In the genomic region with DNA sequence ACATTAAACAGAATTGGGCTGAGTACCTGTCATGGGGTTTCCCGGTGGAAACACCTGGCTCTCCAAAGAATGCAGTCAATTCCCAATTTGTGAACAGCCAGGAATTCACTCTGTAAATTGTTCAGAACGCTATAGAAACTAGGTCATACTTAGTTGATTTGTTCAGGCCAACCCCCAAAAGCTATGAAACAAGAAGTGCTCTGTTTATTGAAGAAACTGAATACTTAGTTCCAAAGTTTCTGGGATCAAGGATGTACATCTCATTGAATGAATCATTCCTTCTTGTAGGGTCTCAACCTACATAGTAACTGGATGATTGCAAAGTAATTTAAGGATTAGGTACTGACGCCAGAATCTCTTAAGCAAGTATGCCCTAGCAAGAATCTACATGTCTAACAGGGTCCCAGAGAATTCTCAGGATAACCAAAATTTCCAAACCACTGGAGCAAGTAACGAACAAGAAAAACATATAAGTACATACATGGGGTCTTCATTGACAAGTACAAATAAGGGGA, we compare ENCODE assay signal across 9 cellular contexts. TPM values are rescaled to one million over a fixed set of nuclear protein-coding genes. Genes with fewer than 3 reads are reported as not detected.
DNase-seq lines count a peak whose midpoint lies in the region; TF ChIP-seq lines count a peak whose summit lies in the region.
"Had no signal": no experiment of that assay in that cellular context is flagged by ENCODE, and none has a peak within 500 bp of the region (broad histone marks: within the 10 kb centered on the region; RNA-seq: fewer than 3 reads in every experiment).

No MANE protein-coding gene starts in this region.

- no peaks in the 10 kb centered on the region for H4K20me1 ChIP-seq in OCI-LY7 (ENCODE audit: insufficient read depth, low read length)

- H3K9me2 ChIP-seq in OCI-LY7 (ENCODE audit: insufficient read depth, low read length): no peaks in the 10 kb centered on the region

- no peaks in the 10 kb centered on the region for H3K79me2 ChIP-seq in OCI-LY7 (ENCODE audit: insufficient read depth, low read depth, low read length)

- BruUV-seq in OCI-LY7 (replicated peaks; lab: Mats Ljungman, UMichigan): no TSS peak

- H3K36me3 ChIP-seq in HAP-1 (replicated peaks) (no peaks in the 10 kb centered on the region), ascending aorta (no peaks in the 10 kb centered on the region), iPS-15b (ENCODE audit: control insufficient read depth, insufficient read depth, low read length) (no peaks in the 10 kb centered on the region), spleen (no peaks in the 10 kb centered on the region), OCI-LY7 (ENCODE audit: insufficient read depth, low read length) (no peaks in the 10 kb centered on the region)
- H3K36me3 ChIP-seq: neural progenitor cell had no signal

- H3K9me3 ChIP-seq in HAP-1 (no peaks in the 10 kb centered on the region), ascending aorta (no peaks in the 10 kb centered on the region), iPS-15b (ENCODE audit: control insufficient read depth, insufficient read depth, low read length) (no peaks in the 10 kb centered on the region), spleen (peaks cover 0 to 9% (median 1%) of the 10 kb centered on the region in 8 donors), OCI-LY7 (ENCODE audit: low read length) (no peaks in the 10 kb centered on the region)

- H3K4me3 ChIP-seq in HAP-1 (peak overlapping the region; percentile 52), ascending aorta (peak overlapping the region; percentile 70 to 99), iPS-15b (ENCODE audit: low read depth, low read length) (peak overlapping the region; percentile 70), spleen (peak overlapping the region in 6 of 8 donors; percentile 54 to 81 (median 60)), OCI-LY7 (ENCODE audit: low read depth, low read length, poor library complexity, severe bottlenecking) (no peak overlapping the region)

- in situ Hi-C loops in HAP-1 (cut with MboI; ENCODE audit: low sequenced_read_pairs) (no loop called here), GM13977 (cut with MboI; ENCODE audit: low pct_unique_long_range_greater_than_20kb, low sequenced_read_pairs, unreplicated experiment) (no loop called here)

- 54 to 70% (median 65%) methylated on average over 4 of the region's 4 CpGs for WGBS in spleen, 5 donors

- H3K27ac ChIP-seq in ascending aorta (peak overlapping the region; percentile 91 to 100), spleen (peak overlapping the region in 7 of 8 donors; percentile 91 to 97 (median 93)), OCI-LY7 (ENCODE audit: low read depth, low read length, poor library complexity, severe bottlenecking) (no peak overlapping the region)
- H3K27ac ChIP-seq: neural progenitor cell had no signal

- no peak overlapping the region for H3K4me2 ChIP-seq in OCI-LY7 (ENCODE audit: low read length)

- no peak for TF ChIP-seq CTCF in ascending aorta (IDR thresholded peaks at IDR 0.05)
- no peak for TF ChIP-seq CTCF in spleen (IDR thresholded peaks at IDR 0.05 in 8 of 11, conservative IDR thresholded peaks at IDR 0.05 in 3 of 11)
- TF ChIP-seq CTCF in GM10248 (IDR thresholded peaks at IDR 0.05; ENCODE audit: control extremely low read depth, extremely low read depth, low read depth, missing control alignments): no peak
- TF ChIP-seq CTCF in OCI-LY7 (conservative IDR thresholded peaks at IDR 0.05; ENCODE audit: low read length): no peak
- TF ChIP-seq CTCF in GM13977 (IDR thresholded peaks at IDR 0.05; ENCODE audit: extremely low read depth, insufficient read depth, missing control alignments): no peak

- POLR2A ChIA-PET in GM10248 (lab: Yijun Ruan, JAX): no interaction called here
- POLR2A ChIA-PET in OCI-LY7 (lab: Charles Lee): interaction anchor here (0.7 kb wide), 1 partner anchor 12 kb away, joined by 5 read pairs; no protein-coding TSS in a partner anchor

- no peak overlapping the region for H2AFZ ChIP-seq in OCI-LY7 (ENCODE audit: low read length)
- H2AFZ ChIP-seq: neural progenitor cell had no signal

- intact Hi-C loops in ascending aorta (cut with DNase I) (no loop called here), spleen (cut with DNase I; ENCODE audit: low total_unique reads) (no loop called here), OCI-LY7 (cut with micrococcal nuclease; ENCODE audit: unreplicated experiment) (no loop called here), posterior cingulate gyrus (cut with DNase I) (no loop called here)

- H3K4me1 ChIP-seq in HAP-1: peaks cover 7% of the 10 kb centered on the region; the same call in 1 of the 2 replicates
- peaks cover 5 to 11% of the 10 kb centered on the region in 2 donors for H3K4me1 ChIP-seq in ascending aorta
- H3K4me1 ChIP-seq in iPS-15b (ENCODE audit: control insufficient read depth, insufficient read depth, low read length): peaks cover 11% of the 10 kb centered on the region
- H3K4me1 ChIP-seq in spleen: peaks cover 0 to 21% (median 13%) of the 10 kb centered on the region in 6 donors
- no peaks in the 10 kb centered on the region for H3K4me1 ChIP-seq in OCI-LY7 (ENCODE audit: insufficient read depth, low read length, poor library complexity, severe bottlenecking)
- H3K4me1 ChIP-seq: neural progenitor cell had no signal

- no peak for TF ChIP-seq POLR2A in spleen (IDR thresholded peaks at IDR 0.05)

- no peak overlapping the region for H3K9ac ChIP-seq in iPS-15b (ENCODE audit: low read depth, low read length)
- H3K9ac ChIP-seq: neural progenitor cell had no signal

- peak in 1 of 2 experiments; percentile 40 for DNase-seq in HAP-1 (ENCODE audit: low spot score in 2 of 2)
- DNase-seq in ascending aorta (ENCODE audit: low spot score in 2 of 2): no peak
- no peak for DNase-seq in spleen
- no peak for DNase-seq in GM10248 (ENCODE audit: extremely low spot score)
- DNase-seq in OCI-LY7 (ENCODE audit: low spot score): no peak
- no peak for DNase-seq in GM13977 (ENCODE audit: low spot score)
- DNase-seq in posterior cingulate gyrus: no peak

- H3K27me3 ChIP-seq in HAP-1 (ENCODE audit: low read depth) (no peaks in the 10 kb centered on the region), ascending aorta (no peaks in the 10 kb centered on the region), iPS-15b (ENCODE audit: control insufficient read depth, insufficient read depth, low read length) (peaks cover 3% of the 10 kb centered on the region), spleen (replicated peaks in 1 of 7) (peaks cover 0 to 23% (median 9%) of the 10 kb centered on the region in 7 donors)
- H3K27me3 ChIP-seq: neural progenitor cell had no signal

- CTCF ChIA-PET in GM10248 (lab: Yijun Ruan, JAX) (no interaction called here), OCI-LY7 (lab: Charles Lee; ENCODE audit: unreplicated experiment) (no interaction called here)

RNA-seq across cellular contexts. Expression of a gene that starts 0.7 kb away (rescaled TPM):
- total RNA-seq in ascending aorta (45.7 TPM), spleen (10 to 100 TPM in 1 of 7 donors, 1 to 10 TPM in 6; 6.3 to 15.7 (median 9.1) TPM), OCI-LY7 (2022) (not detected in 2 replicates)
- 1 to 10 TPM; 4.3 to 9.7 (median 5.0) TPM for polyA plus RNA-seq in spleen
- not detected in 2 replicates for total RNA-seq in OCI-LY7 (2014; rRNA removed; shearing (Covaris generic))

Comparison
In these comparisons a context has a peak if more than half of its experiments do, and no peak if none do; other contexts are left out.
1. RNA of a gene that starts 0.7 kb away (total RNA-seq): 45.7 TPM in ascending aorta (single experiment) and 6.3 to 15.7 TPM in spleen; not detected in OCI-LY7; every median in the first group is over 4 times any median in the second.